ENCODE assay signal across 1 cellular context in the genomic region with DNA sequence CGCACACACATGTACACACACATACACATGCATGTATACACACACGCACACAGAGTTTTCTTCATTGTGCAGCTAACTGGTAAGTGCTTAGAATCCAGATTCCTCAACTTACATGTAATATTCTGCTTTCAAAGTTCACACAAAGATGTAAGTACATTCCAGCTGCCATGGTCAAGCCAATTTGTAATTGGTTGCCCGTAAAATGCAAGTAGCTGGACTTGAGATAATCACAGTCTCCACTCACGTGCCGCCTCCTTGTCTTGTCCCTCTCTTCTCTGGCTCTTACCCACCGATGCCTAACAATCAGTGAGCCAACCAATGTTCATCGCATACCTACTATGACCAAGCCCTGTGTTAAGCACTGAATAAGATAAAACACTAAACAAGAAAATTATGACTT.
TF ChIP-seq lines count a peak whose summit lies in the region.

No MANE protein-coding gene starts in this region.

TF ChIP-seq in WTC11, 78 proteins besides CTCF, POLR2A, EP300 and RAD21 (continued from another document):
- TF ChIP-seq ZNF138 (CRISPR knock-in tag; conservative IDR thresholded peaks at IDR 0.05) = no peak
- TF ChIP-seq, protein P1, sequence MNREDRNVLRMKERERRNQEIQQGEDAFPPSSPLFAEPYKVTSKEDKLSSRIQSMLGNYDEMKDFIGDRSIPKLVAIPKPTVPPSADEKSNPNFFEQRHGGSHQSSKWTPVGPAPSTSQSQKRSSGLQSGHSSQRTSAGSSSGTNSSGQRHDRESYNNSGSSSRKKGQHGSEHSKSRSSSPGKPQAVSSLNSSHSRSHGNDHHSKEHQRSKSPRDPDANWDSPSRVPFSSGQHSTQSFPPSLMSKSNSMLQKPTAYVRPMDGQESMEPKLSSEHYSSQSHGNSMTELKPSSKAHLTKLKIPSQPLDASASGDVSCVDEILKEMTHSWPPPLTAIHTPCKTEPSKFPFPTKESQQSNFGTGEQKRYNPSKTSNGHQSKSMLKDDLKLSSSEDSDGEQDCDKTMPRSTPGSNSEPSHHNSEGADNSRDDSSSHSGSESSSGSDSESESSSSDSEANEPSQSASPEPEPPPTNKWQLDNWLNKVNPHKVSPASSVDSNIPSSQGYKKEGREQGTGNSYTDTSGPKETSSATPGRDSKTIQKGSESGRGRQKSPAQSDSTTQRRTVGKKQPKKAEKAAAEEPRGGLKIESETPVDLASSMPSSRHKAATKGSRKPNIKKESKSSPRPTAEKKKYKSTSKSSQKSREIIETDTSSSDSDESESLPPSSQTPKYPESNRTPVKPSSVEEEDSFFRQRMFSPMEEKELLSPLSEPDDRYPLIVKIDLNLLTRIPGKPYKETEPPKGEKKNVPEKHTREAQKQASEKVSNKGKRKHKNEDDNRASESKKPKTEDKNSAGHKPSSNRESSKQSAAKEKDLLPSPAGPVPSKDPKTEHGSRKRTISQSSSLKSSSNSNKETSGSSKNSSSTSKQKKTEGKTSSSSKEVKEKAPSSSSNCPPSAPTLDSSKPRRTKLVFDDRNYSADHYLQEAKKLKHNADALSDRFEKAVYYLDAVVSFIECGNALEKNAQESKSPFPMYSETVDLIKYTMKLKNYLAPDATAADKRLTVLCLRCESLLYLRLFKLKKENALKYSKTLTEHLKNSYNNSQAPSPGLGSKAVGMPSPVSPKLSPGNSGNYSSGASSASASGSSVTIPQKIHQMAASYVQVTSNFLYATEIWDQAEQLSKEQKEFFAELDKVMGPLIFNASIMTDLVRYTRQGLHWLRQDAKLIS (CRISPR knock-in tag; IDR thresholded peaks at IDR 0.05; ENCODE audit: borderline replicate concordance) = no peak
- TF ChIP-seq NR1H2 (CRISPR knock-in tag; IDR thresholded peaks at IDR 0.05) = no peak
- TF ChIP-seq, protein P2, sequence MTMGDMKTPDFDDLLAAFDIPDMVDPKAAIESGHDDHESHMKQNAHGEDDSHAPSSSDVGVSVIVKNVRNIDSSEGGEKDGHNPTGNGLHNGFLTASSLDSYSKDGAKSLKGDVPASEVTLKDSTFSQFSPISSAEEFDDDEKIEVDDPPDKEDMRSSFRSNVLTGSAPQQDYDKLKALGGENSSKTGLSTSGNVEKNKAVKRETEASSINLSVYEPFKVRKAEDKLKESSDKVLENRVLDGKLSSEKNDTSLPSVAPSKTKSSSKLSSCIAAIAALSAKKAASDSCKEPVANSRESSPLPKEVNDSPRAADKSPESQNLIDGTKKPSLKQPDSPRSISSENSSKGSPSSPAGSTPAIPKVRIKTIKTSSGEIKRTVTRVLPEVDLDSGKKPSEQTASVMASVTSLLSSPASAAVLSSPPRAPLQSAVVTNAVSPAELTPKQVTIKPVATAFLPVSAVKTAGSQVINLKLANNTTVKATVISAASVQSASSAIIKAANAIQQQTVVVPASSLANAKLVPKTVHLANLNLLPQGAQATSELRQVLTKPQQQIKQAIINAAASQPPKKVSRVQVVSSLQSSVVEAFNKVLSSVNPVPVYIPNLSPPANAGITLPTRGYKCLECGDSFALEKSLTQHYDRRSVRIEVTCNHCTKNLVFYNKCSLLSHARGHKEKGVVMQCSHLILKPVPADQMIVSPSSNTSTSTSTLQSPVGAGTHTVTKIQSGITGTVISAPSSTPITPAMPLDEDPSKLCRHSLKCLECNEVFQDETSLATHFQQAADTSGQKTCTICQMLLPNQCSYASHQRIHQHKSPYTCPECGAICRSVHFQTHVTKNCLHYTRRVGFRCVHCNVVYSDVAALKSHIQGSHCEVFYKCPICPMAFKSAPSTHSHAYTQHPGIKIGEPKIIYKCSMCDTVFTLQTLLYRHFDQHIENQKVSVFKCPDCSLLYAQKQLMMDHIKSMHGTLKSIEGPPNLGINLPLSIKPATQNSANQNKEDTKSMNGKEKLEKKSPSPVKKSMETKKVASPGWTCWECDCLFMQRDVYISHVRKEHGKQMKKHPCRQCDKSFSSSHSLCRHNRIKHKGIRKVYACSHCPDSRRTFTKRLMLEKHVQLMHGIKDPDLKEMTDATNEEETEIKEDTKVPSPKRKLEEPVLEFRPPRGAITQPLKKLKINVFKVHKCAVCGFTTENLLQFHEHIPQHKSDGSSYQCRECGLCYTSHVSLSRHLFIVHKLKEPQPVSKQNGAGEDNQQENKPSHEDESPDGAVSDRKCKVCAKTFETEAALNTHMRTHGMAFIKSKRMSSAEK (CRISPR knock-in tag; IDR thresholded peaks at IDR 0.05; ENCODE audit: borderline replicate concordance) = no peak
- no peak for TF ChIP-seq GRHL2 (CRISPR knock-in tag; IDR thresholded peaks at IDR 0.05; ENCODE audit: insufficient replicate concordance, severe bottlenecking)
- no peak for TF ChIP-seq ZNF423 (CRISPR knock-in tag; IDR thresholded peaks at IDR 0.05)
- TF ChIP-seq TCF7 (CRISPR knock-in tag; IDR thresholded peaks at IDR 0.05; ENCODE audit: low read depth) = no peak
- TF ChIP-seq FOXK1 (CRISPR knock-in tag; IDR thresholded peaks at IDR 0.05) = no peak
- no peak for TF ChIP-seq ZNF317 (CRISPR knock-in tag; IDR thresholded peaks at IDR 0.05; ENCODE audit: borderline replicate concordance, low read depth)
- no peak for TF ChIP-seq ZNF232 (CRISPR knock-in tag; IDR thresholded peaks at IDR 0.05)
- TF ChIP-seq ESRRA (CRISPR knock-in tag; IDR thresholded peaks at IDR 0.05; ENCODE audit: borderline replicate concordance) = no peak
- no peak for TF ChIP-seq ZNF121 (CRISPR knock-in tag; IDR thresholded peaks at IDR 0.05)
